In the genomic region with DNA sequence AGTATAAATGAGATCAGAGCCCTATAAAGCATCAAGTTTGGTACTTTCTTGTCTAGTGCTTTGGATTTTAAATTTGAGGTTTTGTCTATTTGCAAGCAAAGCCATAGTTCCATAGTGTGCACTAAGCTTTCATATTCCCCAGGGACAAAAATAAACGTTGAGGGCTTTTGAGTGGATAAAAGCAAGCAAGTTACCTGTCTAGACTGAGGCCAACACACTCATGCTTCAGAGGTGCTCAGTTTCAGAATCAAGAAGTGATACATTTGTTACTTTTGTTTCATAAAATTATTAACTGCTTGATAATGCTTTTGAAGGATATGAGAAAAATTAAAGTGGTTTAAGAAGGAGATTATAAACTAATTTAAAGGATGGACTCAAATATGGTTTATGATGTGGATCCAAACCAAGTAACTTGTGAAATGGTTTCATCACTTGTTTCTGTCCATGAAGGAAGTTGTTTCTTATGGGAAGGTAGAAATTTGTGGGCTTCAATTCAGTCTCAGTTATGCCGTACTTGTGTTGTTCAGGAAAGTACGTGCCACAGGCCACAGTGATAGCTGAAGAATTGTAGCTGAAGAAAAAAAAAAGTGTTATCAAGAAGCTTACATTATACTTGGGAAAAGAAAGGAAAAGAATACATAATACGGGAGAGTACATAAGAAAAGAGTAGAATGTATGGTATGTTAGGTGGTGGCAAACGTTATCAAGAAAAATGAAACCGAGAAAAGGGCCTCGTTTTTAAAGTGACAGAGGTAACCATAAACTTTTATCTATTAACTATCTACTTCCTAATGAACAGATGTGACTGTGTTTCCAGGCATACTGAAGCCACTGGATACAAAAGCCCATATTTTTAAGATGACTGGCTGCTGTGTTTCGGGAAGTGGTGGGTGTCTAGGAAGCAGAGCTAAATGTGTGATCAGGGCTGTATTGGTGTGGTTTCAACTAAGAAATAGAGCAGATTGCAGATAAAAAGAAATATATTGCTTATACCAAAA, we compare ENCODE assay signal across 9 cellular contexts.
DNase-seq lines count a peak whose midpoint lies in the region; ATAC-seq lines count a peak whose summit lies in the region.
"Had no signal": no experiment of that assay in that cellular context is flagged by ENCODE, and none has a peak within 500 bp of the region (broad histone marks: within the 10 kb centered on the region; RNA-seq: fewer than 3 reads in every experiment).

No MANE protein-coding gene starts in this region.

- no peaks in the 10 kb centered on the region for H3K36me3 Mint-ChIP-seq in activated naive CD4-positive, alpha-beta T cell treated with anti-CD3 and anti-CD28 coated beads for 36 hours (ENCODE audit: low read depth)
- H3K36me3 Mint-ChIP-seq in natural killer cell treated with Interleukin-12 subunit alpha and Interleukin-12 subunit beta and Interleukin-15 and Interleukin-18, amount 100 ng/mL, for 72 hours: no peaks in the 10 kb centered on the region
- H3K36me3 Mint-ChIP-seq in effector memory CD8-positive, alpha-beta T cell (ENCODE audit: insufficient read depth): no peaks in the 10 kb centered on the region

- ATAC-seq in HG02610 (IDR thresholded peaks at IDR 0.05; ENCODE audit: unreplicated experiment) (peak; percentile 46), HG03571 (IDR thresholded peaks at IDR 0.05; ENCODE audit: unreplicated experiment) (peak; percentile 70), left lobe of liver (no peak)
- no peak for ATAC-seq in natural killer cell treated with Interleukin-12 subunit alpha and Interleukin-12 subunit beta and Interleukin-15 and Interleukin-18, amount 100 ng/mL, for 72 hours
- ATAC-seq in effector memory CD8-positive, alpha-beta T cell (replicated peaks): no peak

- peaks cover 10% of the 10 kb centered on the region for H3K4me1 Mint-ChIP-seq in activated naive CD4-positive, alpha-beta T cell treated with anti-CD3 and anti-CD28 coated beads for 36 hours (ENCODE audit: low read depth)
- peaks cover 8 to 11% of the 10 kb centered on the region in 2 donors for H3K4me1 Mint-ChIP-seq in natural killer cell treated with Interleukin-12 subunit alpha and Interleukin-12 subunit beta and Interleukin-15 and Interleukin-18, amount 100 ng/mL, for 72 hours (ENCODE audit: low read depth in 2 of 2)
- peaks cover 1 to 4% of the 10 kb centered on the region in 2 donors for H3K4me1 Mint-ChIP-seq in effector memory CD8-positive, alpha-beta T cell (ENCODE audit: low read depth in 2 of 2)

- CTCF ChIA-PET in activated naive CD4-positive, alpha-beta T cell treated with anti-CD3 and anti-CD28 coated beads for 36 hours (lab: Charles Lee): interaction anchor here (0.9 kb wide), 1 partner anchor 26 kb away, joined by 3 read pairs; no protein-coding TSS in a partner anchor

- peak; percentile 13 for DNase-seq in activated naive CD4-positive, alpha-beta T cell treated with anti-CD3 and anti-CD28 coated beads for 36 hours
- DNase-seq in activated naive CD4-positive, alpha-beta T cell treated with Interleukin-2 at 50 U/mL for 16 hours: no peak
- peak; percentile 58 for DNase-seq in natural killer cell treated with Interleukin-12 subunit alpha and Interleukin-12 subunit beta and Interleukin-15 and Interleukin-18, amount 100 ng/mL, for 72 hours (ENCODE audit: low spot score)
- no peak for DNase-seq in left lobe of liver (ENCODE audit: low spot score)
- DNase-seq in effector memory CD8-positive, alpha-beta T cell: no peak
- DNase-seq in GOT3 (lab: John Stamatoyannopoulos, UW): no peak

- H3K4me3 Mint-ChIP-seq in activated naive CD4-positive, alpha-beta T cell treated with anti-CD3 and anti-CD28 coated beads for 36 hours: peak overlapping the region; percentile 25
- peak overlapping the region; percentile 52 for H3K4me3 Mint-ChIP-seq in natural killer cell treated with Interleukin-12 subunit alpha and Interleukin-12 subunit beta and Interleukin-15 and Interleukin-18, amount 100 ng/mL, for 72 hours
- no peak overlapping the region for H3K4me3 Mint-ChIP-seq in effector memory CD8-positive, alpha-beta T cell

- H3K27me3 Mint-ChIP-seq in activated naive CD4-positive, alpha-beta T cell treated with anti-CD3 and anti-CD28 coated beads for 36 hours (ENCODE audit: low read depth): no peaks in the 10 kb centered on the region
- no peaks in the 10 kb centered on the region for H3K27me3 Mint-ChIP-seq in natural killer cell treated with Interleukin-12 subunit alpha and Interleukin-12 subunit beta and Interleukin-15 and Interleukin-18, amount 100 ng/mL, for 72 hours
- no peaks in the 10 kb centered on the region for H3K27me3 Mint-ChIP-seq in effector memory CD8-positive, alpha-beta T cell

- peak overlapping the region; percentile 37 for H3K27ac Mint-ChIP-seq in activated naive CD4-positive, alpha-beta T cell treated with anti-CD3 and anti-CD28 coated beads for 36 hours
- H3K27ac Mint-ChIP-seq in natural killer cell treated with Interleukin-12 subunit alpha and Interleukin-12 subunit beta and Interleukin-15 and Interleukin-18, amount 100 ng/mL, for 72 hours: peak overlapping the region in 1 of 2 donors; percentile 19
- peak overlapping the region in 1 of 2 donors; percentile 25 for H3K27ac Mint-ChIP-seq in effector memory CD8-positive, alpha-beta T cell
- H3K27ac Mint-ChIP-seq: activated T-helper 2 cell treated with anti-CD3 and anti-CD28 coated beads, Interferon-gamma antibody, Interleukin-2, Interleukin-4, amounts not matched to agents 10 μg/mL and 5 μg/mL and 100 μg/mL, durations not matched to agents 14 hours and 24 hours and 36 hours had no signal

- intact Hi-C loops in activated naive CD4-positive, alpha-beta T cell treated with anti-CD3 and anti-CD28 coated beads for 36 hours (cut with micrococcal nuclease): no loop called here

- peaks cover 6% of the 10 kb centered on the region for H3K9me3 Mint-ChIP-seq in activated naive CD4-positive, alpha-beta T cell treated with anti-CD3 and anti-CD28 coated beads for 36 hours
- H3K9me3 Mint-ChIP-seq in natural killer cell treated with Interleukin-12 subunit alpha and Interleukin-12 subunit beta and Interleukin-15 and Interleukin-18, amount 100 ng/mL, for 72 hours: peaks cover 3% of the 10 kb centered on the region
- H3K9me3 Mint-ChIP-seq in effector memory CD8-positive, alpha-beta T cell: peaks cover 0 to 2% of the 10 kb centered on the region in 2 donors
- H3K9me3 Mint-ChIP-seq: activated T-helper 2 cell treated with anti-CD3 and anti-CD28 coated beads, Interferon-gamma antibody, Interleukin-2, Interleukin-4, amounts not matched to agents 10 μg/mL and 5 μg/mL and 100 μg/mL, durations not matched to agents 14 hours and 24 hours and 36 hours had no signal

Comparison
In these comparisons a context has a peak if more than half of its experiments do, and no peak if none do; other contexts are left out.
1. DNase-seq: peak in activated naive CD4-positive, alpha-beta T cell treated with anti-CD3 and anti-CD28 coated beads for 36 hours (single experiment) and natural killer cell treated with Interleukin-12 subunit alpha and Interleukin-12 subunit beta and Interleukin-15 and Interleukin-18, amount 100 ng/mL, for 72 hours (single experiment); none in activated naive CD4-positive, alpha-beta T cell treated with Interleukin-2 at 50 U/mL for 16 hours (single experiment), left lobe of liver (single experiment), effector memory CD8-positive, alpha-beta T cell (0 of 3) and GOT3 (single experiment).
2. H3K4me3 Mint-ChIP-seq: peak in activated naive CD4-positive, alpha-beta T cell treated with anti-CD3 and anti-CD28 coated beads for 36 hours (single experiment) and natural killer cell treated with Interleukin-12 subunit alpha and Interleukin-12 subunit beta and Interleukin-15 and Interleukin-18, amount 100 ng/mL, for 72 hours (single experiment); none in effector memory CD8-positive, alpha-beta T cell (0 of 2).
3. ATAC-seq: peak in HG02610 (single experiment) and HG03571 (single experiment); none in natural killer cell treated with Interleukin-12 subunit alpha and Interleukin-12 subunit beta and Interleukin-15 and Interleukin-18, amount 100 ng/mL, for 72 hours (0 of 2), left lobe of liver (single experiment) and effector memory CD8-positive, alpha-beta T cell (single experiment).